ENCODE assay signal across 8 cellular contexts in the genomic region with DNA sequence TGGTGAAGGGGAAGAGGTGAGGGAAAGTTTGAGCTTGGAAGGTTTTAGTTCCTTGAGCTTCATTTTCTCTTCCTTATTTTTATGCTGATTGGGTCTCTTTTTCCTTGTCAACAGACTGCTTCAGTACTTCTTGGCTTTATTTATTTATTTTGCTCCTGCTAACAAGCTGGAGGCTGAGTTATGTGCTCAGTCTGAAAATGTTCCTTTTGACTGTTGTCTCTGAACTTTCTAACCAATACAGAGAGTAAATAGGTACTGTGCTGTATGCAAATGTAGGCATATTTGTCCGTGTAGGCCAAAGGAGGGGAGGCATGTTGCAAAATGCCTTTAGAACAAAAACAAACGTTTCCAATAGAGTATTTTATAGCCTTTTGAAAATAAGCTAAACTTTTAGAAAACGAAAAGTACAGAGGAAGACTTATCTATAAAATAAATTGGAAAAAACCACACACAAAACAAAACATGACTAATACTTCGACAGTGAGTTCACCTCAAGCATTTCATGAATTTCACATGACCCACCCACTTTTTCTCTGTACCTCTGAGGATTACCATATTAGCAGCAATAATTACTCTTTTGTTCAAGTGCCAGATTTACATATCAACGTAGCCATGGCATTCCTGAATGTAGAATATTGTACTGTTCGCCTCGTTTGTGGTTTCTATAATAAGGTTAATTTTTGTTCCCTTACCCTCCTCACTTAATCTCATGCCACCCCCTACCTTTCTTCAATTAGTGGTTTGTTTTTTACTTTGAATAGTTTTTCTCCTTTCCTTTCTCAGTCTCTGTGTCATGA. TPM values are rescaled to one million over a fixed set of nuclear protein-coding genes. Genes with fewer than 3 reads are reported as not detected.
DNase-seq lines count a peak whose midpoint lies in the region; ATAC-seq and TF ChIP-seq lines count a peak whose summit lies in the region.

No MANE protein-coding gene starts in this region.

- DNase-seq in neural progenitor cell (ENCODE audit: low spot score) (no peak), immature natural killer cell (no peak), DMS 273 treated with DMSO at 0.1 percent for 48 hours (lab: John Stamatoyannopoulos, UW) (no peak), lower leg skin (ENCODE audit: low spot score in 2 of 2) (no peak), ACHN (no peak)

- no peak overlapping the region for H3K9ac ChIP-seq in neural progenitor cell

- H3K4me1 Mint-ChIP-seq in activated T-helper 17 cell treated with anti-CD3 and anti-CD28 coated beads, Interleukin-2, amount 50 U/mL, for 72 hours: peaks cover 17% of the 10 kb centered on the region
- peaks cover 2% of the 10 kb centered on the region for H3K4me1 Mint-ChIP-seq in neural progenitor cell
- peaks cover 11 to 15% of the 10 kb centered on the region in 2 donors for H3K4me1 Mint-ChIP-seq in immature natural killer cell

- TF ChIP-seq POLR2A in lower leg skin (IDR thresholded peaks at IDR 0.05): no peak

- H3K4me2 ChIP-seq in neural progenitor cell: no peak overlapping the region

- no peaks in the 10 kb centered on the region for H3K27me3 ChIP-seq in neural progenitor cell

- TF ChIP-seq CTCF in neural progenitor cell (IDR thresholded peaks at IDR 0.05): no peak
- TF ChIP-seq CTCF in lower leg skin (IDR thresholded peaks at IDR 0.05): no peak

- no peak overlapping the region for H3K27ac ChIP-seq in neural progenitor cell

- intact Hi-C loops in lower leg skin (cut with DNase I; ENCODE audit: low total_unique reads): no loop called here

- in situ Hi-C loops in ACHN (cut with HindIII; ENCODE audit: low pct_ligation_motif_present, low pct_unique_long_range_greater_than_20kb, low sequenced_read_pairs): no loop called here

- 30 to 41% methylated on average over 7 of the region's 7 CpGs for WGBS in lower leg skin, 2 donors

- H4K20me1 ChIP-seq in neural progenitor cell (ENCODE audit: low read depth): no peaks in the 10 kb centered on the region

- H3K36me3 Mint-ChIP-seq in activated T-helper 17 cell treated with anti-CD3 and anti-CD28 coated beads, Interleukin-2, amount 50 U/mL, for 72 hours (ENCODE audit: low read depth): no peaks in the 10 kb centered on the region
- no peaks in the 10 kb centered on the region for H3K36me3 Mint-ChIP-seq in neural progenitor cell
- H3K36me3 Mint-ChIP-seq in immature natural killer cell: no peaks in the 10 kb centered on the region

- peak overlapping the region; percentile 51 for H2AFZ ChIP-seq in neural progenitor cell (replicated peaks)

- H3K4me3 Mint-ChIP-seq in activated T-helper 17 cell treated with anti-CD3 and anti-CD28 coated beads, Interleukin-2, amount 50 U/mL, for 72 hours: peak overlapping the region; percentile 71
- H3K4me3 Mint-ChIP-seq in neural progenitor cell (no peak overlapping the region), immature natural killer cell (no peak overlapping the region)

- H3K9me3 Mint-ChIP-seq in activated T-helper 17 cell treated with anti-CD3 and anti-CD28 coated beads, Interleukin-2, amount 50 U/mL, for 72 hours: no peaks in the 10 kb centered on the region
- H3K9me3 Mint-ChIP-seq in neural progenitor cell: no peaks in the 10 kb centered on the region
- H3K9me3 Mint-ChIP-seq in immature natural killer cell: no peaks in the 10 kb centered on the region

- H3K27me3 Mint-ChIP-seq in activated T-helper 17 cell treated with anti-CD3 and anti-CD28 coated beads, Interleukin-2, amount 50 U/mL, for 72 hours: no peaks in the 10 kb centered on the region
- H3K27me3 Mint-ChIP-seq in neural progenitor cell (ENCODE audit: insufficient read depth, low read depth) (peaks cover 4% of the 10 kb centered on the region), immature natural killer cell (ENCODE audit: low read depth in 3 of 3) (peaks cover 4 to 18% (median 4%) of the 10 kb centered on the region in 3 donors)

- H3K9me3 ChIP-seq in neural progenitor cell (ENCODE audit: low read depth): no peaks in the 10 kb centered on the region

- H3K4me1 ChIP-seq in neural progenitor cell: peaks cover 5% of the 10 kb centered on the region

- no peaks in the 10 kb centered on the region for H3K79me2 ChIP-seq in neural progenitor cell (ENCODE audit: low read depth)

- H3K36me3 ChIP-seq in neural progenitor cell: no peaks in the 10 kb centered on the region

- ATAC-seq in GM18511 (IDR thresholded peaks at IDR 0.05; ENCODE audit: unreplicated experiment) (peak; percentile 40), HG02885 (IDR thresholded peaks at IDR 0.05; ENCODE audit: poor library complexity, unreplicated experiment) (peak; percentile 51)
- peak; percentile 61 for ATAC-seq in activated T-helper 17 cell treated with anti-CD3 and anti-CD28 coated beads, Interleukin-2, amount 50 U/mL, for 72 hours (replicated peaks)

- H3K4me3 ChIP-seq in neural progenitor cell (no peak overlapping the region), lower leg skin (ENCODE audit: low read depth, poor library complexity, severe bottlenecking) (no peak overlapping the region)

- H3K27ac Mint-ChIP-seq in activated T-helper 17 cell treated with anti-CD3 and anti-CD28 coated beads, Interleukin-2, amount 50 U/mL, for 72 hours: peak overlapping the region; percentile 95
- H3K27ac Mint-ChIP-seq in neural progenitor cell (no peak overlapping the region), immature natural killer cell (no peak overlapping the region)

- H3F3A ChIP-seq in neural progenitor cell (ENCODE audit: low read depth): peaks cover 16% of the 10 kb centered on the region

RNA-seq across cellular contexts. Expression of a gene that starts 4.7 kb away (rescaled TPM):
- 10 to 100 TPM; 19.5 to 25.2 TPM for total RNA-seq in activated T-helper 17 cell treated with anti-CD3 and anti-CD28 coated beads, Interleukin-2, amount 50 U/mL, for 72 hours
- total RNA-seq in neural progenitor cell (ENCODE audit: low replicate concordance) (27.9 and 31.4 TPM in 2 replicates), lower leg skin (10 to 100 TPM; 36.1 to 47.0 (median 44.5) TPM)
- polyA plus RNA-seq in immature natural killer cell: 10 to 100 TPM; 14.6 to 23.3 (median 21.4) TPM

RNA-seq across cellular contexts. Expression of a gene that starts 44.3 kb away (rescaled TPM):
- total RNA-seq in activated T-helper 17 cell treated with anti-CD3 and anti-CD28 coated beads, Interleukin-2, amount 50 U/mL, for 72 hours: 100 to 1,000 TPM in 1 of 2 donors, 10 to 100 TPM in 1; 68.8 to 125 TPM
- total RNA-seq in neural progenitor cell (ENCODE audit: low replicate concordance): 24.0 and 26.1 TPM in 2 replicates
- polyA plus RNA-seq in immature natural killer cell: under 1 TPM in 2 of 3 donors, not detected in 1; 0.57 to 0.78 TPM
- total RNA-seq in lower leg skin: 10 to 100 TPM; 15.3 to 29.0 (median 25.0) TPM
